ENCODE assay signal across 1 cellular context in genomic region chr5:179302499-179303185, GRCh38.
TF ChIP-seq lines count a peak whose summit lies in the region.

No MANE protein-coding gene starts in this region.

TF ChIP-seq in H1, 55 proteins besides CTCF, POLR2A, EP300 and RAD21:
- TF ChIP-seq GTF2F1 (IDR thresholded peaks at IDR 0.05; ENCODE audit: borderline replicate concordance, low read depth, low read length) (no peak), CHD2 (IDR thresholded peaks at IDR 0.05; ENCODE audit: low read length) (no peak), SUZ12 (IDR thresholded peaks at IDR 0.05; ENCODE audit: low read length) (no peak), TAF7 (optimal IDR thresholded peaks at IDR 0.05; ENCODE audit: borderline replicate concordance, low read depth, low read length) (no peak), CBX8 (IDR thresholded peaks at IDR 0.05; ENCODE audit: borderline replicate concordance, low read depth, low read length) (no peak), RBBP5 (IDR thresholded peaks at IDR 0.05; ENCODE audit: borderline replicate concordance, low read depth, low read length) (no peak), CBX5 (IDR thresholded peaks at IDR 0.05; ENCODE audit: low read depth, low read length) (no peak), RNF2 (IDR thresholded peaks at IDR 0.05; ENCODE audit: borderline replicate concordance, low read depth, low read length, missing control alignments, poor library complexity, severe bottlenecking) (no peak), POLR2AphosphoS5 (IDR thresholded peaks at IDR 0.05; ENCODE audit: low read depth, low read length) (no peak)
